17 cellular contexts compared by ENCODE assay signal in genomic region chr12:77723308-77723707, GRCh38.
"Had no signal": no experiment of that assay in that cellular context is flagged by ENCODE, and none has a peak within 500 bp of the region (broad histone marks: within the 10 kb centered on the region; RNA-seq: fewer than 3 reads in every experiment).

No MANE protein-coding gene starts in this region.

- DNase-seq: activated CD4-positive, alpha-beta T cell treated with anti-CD3 and anti-CD28 coated beads for 48 hours; activated CD4-positive, CD25-positive, alpha-beta regulatory T cell; activated CD8-positive, alpha-beta T cell treated with anti-CD3 and anti-CD28 coated beads, Interleukin-2, amount 10 ng/mL, durations not matched to agents 7 days and 5 days; activated naive CD4-positive, alpha-beta T cell treated with anti-CD3 and anti-CD28 coated beads for 36 hours; activated T-cell treated with anti-CD3 and anti-CD28 coated beads, Interleukin-2, amount 50 U/mL, for 24 hours; colonic mucosa; endodermal cell; gastrocnemius medialis; head of caudate nucleus; immature natural killer cell; kidney glomerular epithelial cell; left ventricle myocardium inferior; stimulated activated CD4-positive, alpha-beta T cell treated with anti-CD3 and anti-CD28 coated beads, Interleukin-12 subunit alpha, Interleukin-12 subunit beta, amount 100 ng/mL, for 4 hours; stimulated activated CD4-positive, alpha-beta T cell treated with anti-CD3 and anti-CD28 coated beads, Interleukin-2, amount 100 ng/mL, for 24 hours; stimulated activated naive CD4-positive, alpha-beta T cell treated with Interleukin-2 at 50 U/mL for 16 hours; tibial artery; uterus had no signal

- H3K4me1 ChIP-seq: colonic mucosa, gastrocnemius medialis, tibial artery, uterus had no signal

- H3K27me3 ChIP-seq: colonic mucosa, gastrocnemius medialis, tibial artery, uterus had no signal

- H3K4me3 ChIP-seq: colonic mucosa, gastrocnemius medialis, left ventricle myocardium inferior, tibial artery, uterus had no signal

- ATAC-seq: activated CD8-positive, alpha-beta T cell treated with anti-CD3 and anti-CD28 coated beads, Interleukin-2, amount 10 ng/mL, durations not matched to agents 7 days and 5 days; gastrocnemius medialis had no signal

- H3K9me3 ChIP-seq: colonic mucosa, gastrocnemius medialis, tibial artery, uterus had no signal

- H3K36me3 ChIP-seq: colonic mucosa, gastrocnemius medialis, left ventricle myocardium inferior, tibial artery, uterus had no signal

- H3K27ac ChIP-seq: colonic mucosa, gastrocnemius medialis, left ventricle myocardium inferior, tibial artery, uterus had no signal
